Comparison of ENCODE assay signal across 17 cellular contexts in the genomic region with DNA sequence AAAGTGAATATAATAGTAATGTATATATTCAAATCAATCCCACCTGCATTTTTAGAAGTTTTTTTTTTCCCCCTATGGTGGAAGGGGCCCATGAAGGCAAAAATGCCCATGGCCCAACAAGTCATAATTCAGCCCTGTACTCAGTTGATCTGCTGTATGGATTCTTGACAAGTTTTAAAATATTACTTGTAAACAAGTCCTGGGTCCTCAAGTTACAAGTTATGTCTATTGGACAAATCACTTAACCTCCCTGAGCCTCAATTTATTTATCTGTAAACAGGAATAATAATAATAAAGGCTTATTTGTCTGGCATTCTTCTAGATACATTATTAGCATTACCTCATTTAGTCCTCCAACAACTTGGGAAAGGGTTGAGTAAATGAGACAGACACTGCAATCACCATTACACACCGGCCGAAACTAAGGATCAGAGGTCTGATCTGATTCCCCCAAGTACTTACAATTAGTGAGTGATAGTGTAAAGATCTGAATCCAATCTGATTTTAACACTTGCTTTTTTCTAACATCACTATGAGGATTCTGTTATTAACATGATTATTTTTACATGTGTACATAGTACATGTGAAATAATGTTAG.
DNase-seq lines count a peak whose midpoint lies in the region; ATAC-seq and TF ChIP-seq lines count a peak whose summit lies in the region.
"Had no signal": no experiment of that assay in that cellular context is flagged by ENCODE, and none has a peak within 500 bp of the region (broad histone marks: within the 10 kb centered on the region; RNA-seq: fewer than 3 reads in every experiment).

No MANE protein-coding gene starts in this region.

- H3K4me3 ChIP-seq in gastroesophageal sphincter (no peak overlapping the region), sigmoid colon (no peak overlapping the region)

- H3K4me1 ChIP-seq in gastroesophageal sphincter (peaks cover 0 to 18% (median 0%) of the 10 kb centered on the region in 3 donors), sigmoid colon (peaks cover 0 to 25% (median 10%) of the 10 kb centered on the region in 4 donors)

- H3K4me1 Mint-ChIP-seq in natural killer cell treated with Interleukin-12 subunit alpha and Interleukin-12 subunit beta and Interleukin-15 and Interleukin-18, amount 100 ng/mL, for 72 hours (ENCODE audit: low read depth in 2 of 2), result no peaks in the 10 kb centered on the region
- peaks cover 14% of the 10 kb centered on the region for H3K4me1 Mint-ChIP-seq in mesothelial cell of epicardium

- TF ChIP-seq CTCF in gastroesophageal sphincter (IDR thresholded peaks at IDR 0.05) (no peak), sigmoid colon (IDR thresholded peaks at IDR 0.05) (no peak), mesothelial cell of epicardium (IDR thresholded peaks at IDR 0.05; ENCODE audit: unreplicated experiment) (no peak)

- DNase-seq in left ventricle myocardium superior, result no peak
- DNase-seq in Right ventricle myocardium inferior (ENCODE audit: missing footprints), result no peak
- no peak for DNase-seq in sigmoid colon
- DNase-seq in natural killer cell treated with Interleukin-12 subunit alpha and Interleukin-12 subunit beta and Interleukin-15 and Interleukin-18, amount 100 ng/mL, for 72 hours (ENCODE audit: low spot score), result no peak
- no peak for DNase-seq in mesothelial cell of epicardium (ENCODE audit: low spot score in 2 of 2, unreplicated experiment in 2 of 2)
- DNase-seq: COR-L47, KG1, NCI-H1436, NCI-H2029, NCI-H2171, NCI-H774 had no signal

- H3K27ac ChIP-seq in gastroesophageal sphincter, result peak overlapping the region in 3 of 4 donors; percentile 12 to 57 (median 50)
- H3K27ac ChIP-seq in sigmoid colon, result peak overlapping the region; percentile 42 to 71 (median 66)
- H3K27ac ChIP-seq: C4-2B, RWPE1 had no signal

- no peaks in the 10 kb centered on the region for H3K36me3 ChIP-seq in gastroesophageal sphincter
- no peaks in the 10 kb centered on the region for H3K36me3 ChIP-seq in sigmoid colon

- TF ChIP-seq POLR2A in gastroesophageal sphincter (IDR thresholded peaks at IDR 0.05) (no peak), sigmoid colon (IDR thresholded peaks at IDR 0.05) (no peak)

- peaks cover 15% of the 10 kb centered on the region for H3K9me3 Mint-ChIP-seq in natural killer cell treated with Interleukin-12 subunit alpha and Interleukin-12 subunit beta and Interleukin-15 and Interleukin-18, amount 100 ng/mL, for 72 hours
- peaks cover 6% of the 10 kb centered on the region for H3K9me3 Mint-ChIP-seq in mesothelial cell of epicardium

- 79 to 92% methylated on average over 2 of the region's 2 CpGs for WGBS in gastroesophageal sphincter (ENCODE audit: low coverage in 1 of 2), 2 donors
- 88 to 92% methylated on average over 2 of the region's 2 CpGs for WGBS in sigmoid colon, 2 donors

- H3K27ac Mint-ChIP-seq in natural killer cell treated with Interleukin-12 subunit alpha and Interleukin-12 subunit beta and Interleukin-15 and Interleukin-18, amount 100 ng/mL, for 72 hours, result no peak overlapping the region
- no peak overlapping the region for H3K27ac Mint-ChIP-seq in mesothelial cell of epicardium

- H3K36me3 Mint-ChIP-seq in natural killer cell treated with Interleukin-12 subunit alpha and Interleukin-12 subunit beta and Interleukin-15 and Interleukin-18, amount 100 ng/mL, for 72 hours, result no peaks in the 10 kb centered on the region
- no peaks in the 10 kb centered on the region for H3K36me3 Mint-ChIP-seq in mesothelial cell of epicardium

- H3K27me3 Mint-ChIP-seq in natural killer cell treated with Interleukin-12 subunit alpha and Interleukin-12 subunit beta and Interleukin-15 and Interleukin-18, amount 100 ng/mL, for 72 hours, result no peaks in the 10 kb centered on the region
- no peaks in the 10 kb centered on the region for H3K27me3 Mint-ChIP-seq in mesothelial cell of epicardium (ENCODE audit: low read depth)

- no peak overlapping the region for H3K4me3 Mint-ChIP-seq in natural killer cell treated with Interleukin-12 subunit alpha and Interleukin-12 subunit beta and Interleukin-15 and Interleukin-18, amount 100 ng/mL, for 72 hours
- no peak overlapping the region for H3K4me3 Mint-ChIP-seq in mesothelial cell of epicardium

- intact Hi-C loops in left ventricle myocardium superior (cut with micrococcal nuclease), result no loop called here
- intact Hi-C loops in Right ventricle myocardium inferior (cut with DNase I), result no loop called here
- intact Hi-C loops in sigmoid colon (cut with DNase I), result no loop called here

- TF ChIP-seq EP300 in gastroesophageal sphincter (IDR thresholded peaks at IDR 0.05) (no peak), sigmoid colon (IDR thresholded peaks at IDR 0.05) (no peak)

- ATAC-seq in left ventricle myocardium superior (peak; percentile 27), Right ventricle myocardium inferior (no peak), gastroesophageal sphincter (no peak), HG03175 (IDR thresholded peaks at IDR 0.05; ENCODE audit: unreplicated experiment) (no peak), HG03280 (IDR thresholded peaks at IDR 0.05; ENCODE audit: unreplicated experiment) (no peak)
- ATAC-seq in natural killer cell treated with Interleukin-12 subunit alpha and Interleukin-12 subunit beta and Interleukin-15 and Interleukin-18, amount 100 ng/mL, for 72 hours, result no peak
- ATAC-seq: PC-3 had no signal

- no peaks in the 10 kb centered on the region for H3K9me3 ChIP-seq in gastroesophageal sphincter
- no peaks in the 10 kb centered on the region for H3K9me3 ChIP-seq in sigmoid colon

- H3K27me3 ChIP-seq in gastroesophageal sphincter (no peaks in the 10 kb centered on the region), sigmoid colon (no peaks in the 10 kb centered on the region)
